9 cellular contexts compared by ENCODE assay signal in genomic region chr4:165343353-165344191, GRCh38. TPM values are rescaled to one million over a fixed set of nuclear protein-coding genes. Genes with fewer than 3 reads are reported as not detected.
DNase-seq lines count a peak whose midpoint lies in the region; ATAC-seq and TF ChIP-seq lines count a peak whose summit lies in the region.
"Had no signal": no experiment of that assay in that cellular context is flagged by ENCODE, and none has a peak within 500 bp of the region (broad histone marks: within the 10 kb centered on the region; RNA-seq: fewer than 3 reads in every experiment).

No MANE protein-coding gene starts in this region.

- POLR2A ChIA-PET in AG04450 (lab: Yijun Ruan, JAX): no interaction called here

- H3K9me3 ChIP-seq in AG04450 (ENCODE audit: control insufficient read depth, insufficient read depth, low read length): no peaks in the 10 kb centered on the region
- no peaks in the 10 kb centered on the region for H3K9me3 ChIP-seq in Peyer's patch

- CTCF ChIA-PET in AG04450 (lab: Charles Lee): interaction anchor here (0.6 to 7.9 kb wide), 9 partner anchors 10 to 247 kb away, joined by 3 to 125 read pairs (median 4); partner anchors contain the start of genes MSMO1 and TMEM192

- H3K27me3 ChIP-seq in AG04450 (ENCODE audit: control insufficient read depth, insufficient read depth, low read length): peaks cover 4% of the 10 kb centered on the region
- no peaks in the 10 kb centered on the region for H3K27me3 ChIP-seq in Peyer's patch

- H3K4me3 ChIP-seq in AG04450 (ENCODE audit: low read depth, low read length): no peak overlapping the region
- H3K4me3 ChIP-seq in Peyer's patch: no peak overlapping the region

- peak; percentile 48 for TF ChIP-seq CTCF in AG04450 (IDR thresholded peaks at IDR 0.05; ENCODE audit: low read depth, low read length)
- peak; percentile 27 for TF ChIP-seq CTCF in GM12873 (IDR thresholded peaks at IDR 0.05; ENCODE audit: insufficient read depth, low read depth, low read length, missing control alignments)
- TF ChIP-seq CTCF in Peyer's patch (IDR thresholded peaks at IDR 0.05): peak in 4 of 6 experiments; percentile 17 to 59 (median 46)

- ATAC-seq in HG02623 (IDR thresholded peaks at IDR 0.05; ENCODE audit: unreplicated experiment): no peak
- ATAC-seq in GM19455 (IDR thresholded peaks at IDR 0.05; ENCODE audit: unreplicated experiment): no peak

- H3K4me1 ChIP-seq in Peyer's patch: no peaks in the 10 kb centered on the region

- H3K27ac ChIP-seq in AG04450 (ENCODE audit: low read depth, low read length) (no peak overlapping the region), Peyer's patch (no peak overlapping the region)

- peaks cover 0 to 41% (median 0%) of the 10 kb centered on the region in 3 donors for H3K36me3 ChIP-seq in Peyer's patch

- DNase-seq in AG04450 (ENCODE audit: low read depth, low spot score) (no peak), Peyer's patch (no peak), inferior parietal cortex (ENCODE audit: extremely low spot score) (peak; percentile 48), mesenteric fat pad (ENCODE audit: low spot score) (no peak), cerebellum (ENCODE audit: low spot score) (no peak)

- TF ChIP-seq POLR2A in Peyer's patch (IDR thresholded peaks at IDR 0.05): no peak

RNA-seq across cellular contexts. Expression of gene MSMO1, which starts 16.1 kb away (rescaled TPM):
- 43.0 and 53.0 TPM in 2 replicates for polyA plus RNA-seq in AG04450 (2011; rRNA removed)
- 12.9 and 19.9 TPM in 2 replicates for polyA minus RNA-seq in AG04450 (2011; rRNA and poly(A)+ RNA removed)
- total RNA-seq in Peyer's patch (100 to 1,000 TPM in 3 of 4 donors, 10 to 100 TPM in 1; 10.7 to 148 (median 111) TPM), mesenteric fat pad (13.9 TPM), cerebellum (140 TPM)

RNA-seq across cellular contexts. Expression of gene CPE, which starts 35.2 kb away (rescaled TPM):
- 8.0 and 11.8 TPM in 2 replicates for polyA plus RNA-seq in AG04450 (2011; rRNA removed)
- polyA minus RNA-seq in AG04450 (2011; rRNA and poly(A)+ RNA removed): 1.7 and 3.0 TPM in 2 replicates
- total RNA-seq in Peyer's patch: 10 to 100 TPM; 23.6 to 31.3 (median 25.8) TPM
- 90.4 TPM for total RNA-seq in mesenteric fat pad
- 380 TPM for total RNA-seq in cerebellum
- total RNA-seq: T-helper 1 cell treated with Interleukin-12 subunit alpha and Interleukin-12 subunit beta and Interleukin-4 antibody, amounts not matched to agents 30 ng/mL and 1 ng/mL, for 36 hours had no signal
